Comparison of ENCODE assay signal across 21 cellular contexts in genomic region chr1:1956101-1956500, GRCh38. TPM values are rescaled to one million over a fixed set of nuclear protein-coding genes. Genes with fewer than 3 reads are reported as not detected.
"Had no signal": no experiment of that assay in that cellular context is flagged by ENCODE, and none has a peak within 500 bp of the region (broad histone marks: within the 10 kb centered on the region; RNA-seq: fewer than 3 reads in every experiment).

No MANE protein-coding gene starts in this region.

- H3K9me3 ChIP-seq: esophagus squamous epithelium, gastroesophageal sphincter, neutrophil had no signal

- H3K4me3 Mint-ChIP-seq: dendritic cell treated with granulocyte-macrophage colony-stimulating factor and Interleukin-4, amounts not matched to agents 40 ng/mL and 50 ng/mL, for 4 days; effector memory CD8-positive, alpha-beta T cell; immature natural killer cell; naive thymus-derived CD4-positive, alpha-beta T cell; nephron progenitor cell; type B pancreatic cell had no signal

- H3K4me3 ChIP-seq: esophagus squamous epithelium, gastroesophageal sphincter had no signal

- H3K27ac ChIP-seq: esophagus squamous epithelium, gastroesophageal sphincter, neutrophil had no signal

- DNase-seq: effector memory CD8-positive, alpha-beta T cell; esophagus squamous epithelium; foreskin fibroblast; glutamatergic neuron; immature natural killer cell; left cardiac atrium; naive thymus-derived CD4-positive, alpha-beta T cell; nephron progenitor cell; small intestine; stimulated activated CD4-positive, alpha-beta T cell treated with anti-CD3 and anti-CD28 coated beads, Interleukin-12 subunit alpha, Interleukin-12 subunit beta, amount 100 ng/mL, for 4 hours; stimulated activated naive CD4-positive, alpha-beta T cell treated with Interleukin-2 at 50 U/mL for 16 hours had no signal

- H3K36me3 ChIP-seq: esophagus squamous epithelium, gastroesophageal sphincter, neutrophil had no signal

- ATAC-seq: effector memory CD8-positive, alpha-beta T cell; gastroesophageal sphincter; left cardiac atrium; naive thymus-derived CD4-positive, alpha-beta T cell had no signal

- H3K36me3 Mint-ChIP-seq: immature natural killer cell, type B pancreatic cell had no signal

- H3K27ac Mint-ChIP-seq: dendritic cell treated with granulocyte-macrophage colony-stimulating factor and Interleukin-4, amounts not matched to agents 40 ng/mL and 50 ng/mL, for 4 days; immature natural killer cell; naive thymus-derived CD4-positive, alpha-beta T cell; nephron progenitor cell; type B pancreatic cell had no signal

- H3K9me3 Mint-ChIP-seq: type B pancreatic cell had no signal

RNA-seq across cellular contexts. Expression of gene TMEM52, which starts 37.0 kb away (rescaled TPM):
- total RNA-seq: osteoblast had no signal

RNA-seq across cellular contexts. Expression of gene CALML6, which starts 41.0 kb away (rescaled TPM):
- total RNA-seq: epithelial cell of proximal tubule, lung microvascular endothelial cell, mononuclear cell, pulmonary artery endothelial cell had no signal
- polyA plus RNA-seq: immature natural killer cell; naive thymus-derived CD4-positive, alpha-beta T cell had no signal

RNA-seq across cellular contexts. Expression of gene CFAP74, which starts 47.5 kb away (rescaled TPM):
- total RNA-seq: epithelial cell of proximal tubule; esophagus squamous epithelium; left cardiac atrium; lung microvascular endothelial cell; naive thymus-derived CD4-positive, alpha-beta T cell; osteoblast; pulmonary artery endothelial cell had no signal
- polyA plus RNA-seq: immature natural killer cell; keratinocyte; naive thymus-derived CD4-positive, alpha-beta T cell had no signal
